16 cellular contexts compared by ENCODE assay signal in genomic region chr18:10798727-10799435, GRCh38.
DNase-seq lines count a peak whose midpoint lies in the region; ATAC-seq and TF ChIP-seq lines count a peak whose summit lies in the region.
"Had no signal": no experiment of that assay in that cellular context is flagged by ENCODE, and none has a peak within 500 bp of the region (broad histone marks: within the 10 kb centered on the region; RNA-seq: fewer than 3 reads in every experiment).

No MANE protein-coding gene starts in this region.

- peaks cover 10% of the 10 kb centered on the region for H3K4me1 ChIP-seq in ACC112 (ENCODE audit: control insufficient read depth, insufficient read depth, low read length, unreplicated experiment)
- H3K4me1 ChIP-seq in CD8-positive, alpha-beta T cell (ENCODE audit: insufficient read depth, low read length): no peaks in the 10 kb centered on the region

- no peaks in the 10 kb centered on the region for H3K27me3 ChIP-seq in ACC112 (ENCODE audit: insufficient read depth, low read length)
- no peaks in the 10 kb centered on the region for H3K27me3 ChIP-seq in kidney epithelial cell (ENCODE audit: control insufficient read depth, insufficient read depth, low read length)
- H3K27me3 ChIP-seq in CD8-positive, alpha-beta T cell (ENCODE audit: insufficient read depth, low read length): no peaks in the 10 kb centered on the region
- H3K27me3 ChIP-seq: MG63 had no signal

- no peaks in the 10 kb centered on the region; the same call in 1 of the 2 replicates for H3K36me3 Mint-ChIP-seq in WTC11
- no peaks in the 10 kb centered on the region for H3K36me3 Mint-ChIP-seq in CD8-positive, alpha-beta T cell
- H3K36me3 Mint-ChIP-seq: activated naive CD8-positive, alpha-beta T cell treated with anti-CD3 and anti-CD28 coated beads for 36 hours; natural killer cell treated with Interleukin-12 subunit alpha and Interleukin-12 subunit beta and Interleukin-15 and Interleukin-18, amount 100 ng/mL, for 72 hours had no signal

- peak overlapping the region; percentile 17 for H2AFZ ChIP-seq in ACC112 (ENCODE audit: low read length, unreplicated experiment)

- peaks cover 35% of the 10 kb centered on the region for H3K4me1 Mint-ChIP-seq in WTC11
- H3K4me1 Mint-ChIP-seq in CD8-positive, alpha-beta T cell (ENCODE audit: low read depth): no peaks in the 10 kb centered on the region
- H3K4me1 Mint-ChIP-seq: activated CD4-positive, alpha-beta memory T cell treated with anti-CD3 and anti-CD28 coated beads, Interleukin-2, amount 10 ng/mL, durations not matched to agents 7 days and 5 days; activated naive CD8-positive, alpha-beta T cell treated with anti-CD3 and anti-CD28 coated beads for 36 hours had no signal

- no peaks in the 10 kb centered on the region for H3K27me3 Mint-ChIP-seq in WTC11 (ENCODE audit: low read depth)
- H3K27me3 Mint-ChIP-seq in CD8-positive, alpha-beta T cell (ENCODE audit: low read depth): peaks cover 2% of the 10 kb centered on the region

- CTCF ChIA-PET in WTC11 (lab: Charles Lee): interaction anchor here (0.8 to 2.9 kb wide), 4 partner anchors 11 to 355 kb away, joined by 3 to 11 read pairs (median 4); no protein-coding TSS in a partner anchor
- CTCF ChIA-PET in CD8-positive, alpha-beta T cell (lab: Charles Lee): no interaction called here

- no peak overlapping the region for H3K27ac ChIP-seq in ACC112 (ENCODE audit: low read depth, low read length)
- no peak overlapping the region for H3K27ac ChIP-seq in CD8-positive, alpha-beta T cell (ENCODE audit: low read depth, low read length)

- H3K36me3 ChIP-seq in ACC112 (ENCODE audit: insufficient read depth, low read length) (no peaks in the 10 kb centered on the region), kidney epithelial cell (ENCODE audit: control insufficient read depth, insufficient read depth, low read length) (no peaks in the 10 kb centered on the region)
- no peaks in the 10 kb centered on the region for H3K36me3 ChIP-seq in CD8-positive, alpha-beta T cell (ENCODE audit: insufficient read depth, low read length)

- DNase-seq in HPDE6-E6E7 (ENCODE audit: extremely low spot score) (peak; percentile 11), WTC11 (ENCODE audit: low spot score) (no peak), kidney epithelial cell (ENCODE audit: low read depth) (peak; percentile 14), inferior parietal cortex (ENCODE audit: extremely low spot score) (no peak), mesenteric fat pad (ENCODE audit: low spot score) (no peak)
- no peak for DNase-seq in CD8-positive, alpha-beta T cell
- DNase-seq: activated CD4-positive, alpha-beta memory T cell treated with anti-CD3 and anti-CD28 coated beads, Interleukin-2, amount 10 ng/mL, durations not matched to agents 7 days and 5 days; activated naive CD8-positive, alpha-beta T cell treated with anti-CD3 and anti-CD28 coated beads for 36 hours; effector CD8-positive, alpha-beta T cell; H7; MG63; NCI-H524 treated with DMSO at 0.1 percent for 48 hours; stimulated activated naive CD4-positive, alpha-beta T cell treated with Interleukin-2 at 50 U/mL for 16 hours had no signal

- H3K79me2 ChIP-seq in ACC112 (ENCODE audit: control insufficient read depth, insufficient read depth, low read length, unreplicated experiment): no peaks in the 10 kb centered on the region

- POLR2A ChIA-PET in WTC11 (lab: Charles Lee): interaction anchor here (0.6 kb wide), 1 partner anchor 77 kb away, joined by 3 read pairs; no protein-coding TSS in a partner anchor
- POLR2A ChIA-PET in CD8-positive, alpha-beta T cell (lab: Charles Lee): no interaction called here

- 0 out of 2 replicates have a peak overlapping the region, but pooled peaks have one; percentile 68 for H3K27ac Mint-ChIP-seq in WTC11
- no peak overlapping the region for H3K27ac Mint-ChIP-seq in CD8-positive, alpha-beta T cell
- H3K27ac Mint-ChIP-seq: activated CD4-positive, alpha-beta memory T cell treated with anti-CD3 and anti-CD28 coated beads, Interleukin-2, amount 10 ng/mL, durations not matched to agents 7 days and 5 days; activated naive CD8-positive, alpha-beta T cell treated with anti-CD3 and anti-CD28 coated beads for 36 hours; natural killer cell treated with Interleukin-12 subunit alpha and Interleukin-12 subunit beta and Interleukin-15 and Interleukin-18, amount 100 ng/mL, for 72 hours had no signal

- no peaks in the 10 kb centered on the region for H3K9me3 ChIP-seq in CD8-positive, alpha-beta T cell (ENCODE audit: low read length)
- H3K9me3 ChIP-seq: MG63 had no signal

- TF ChIP-seq CTCF in WTC11 (IDR thresholded peaks at IDR 0.05) (no peak), kidney epithelial cell (IDR thresholded peaks at IDR 0.05; ENCODE audit: insufficient read depth, low read length, poor library complexity, severe bottlenecking) (no peak)
- TF ChIP-seq CTCF in CD8-positive, alpha-beta T cell (IDR thresholded peaks at IDR 0.05): no peak

- H3K4me3 ChIP-seq in ACC112 (ENCODE audit: low read depth, low read length): peak overlapping the region; percentile 51
- H3K4me3 ChIP-seq in kidney epithelial cell (ENCODE audit: low read depth, low read length): no peak overlapping the region
- H3K4me3 ChIP-seq in CD8-positive, alpha-beta T cell (ENCODE audit: low read depth, low read length): no peak overlapping the region
- H3K4me3 ChIP-seq: MG63 had no signal

- intact Hi-C loops in CD8-positive, alpha-beta T cell (cut with DNase I, micrococcal nuclease): no loop called here

- no peaks in the 10 kb centered on the region for H3K9me3 Mint-ChIP-seq in WTC11
- H3K9me3 Mint-ChIP-seq in CD8-positive, alpha-beta T cell: no peaks in the 10 kb centered on the region
- H3K9me3 Mint-ChIP-seq: activated CD4-positive, alpha-beta memory T cell treated with anti-CD3 and anti-CD28 coated beads, Interleukin-2, amount 10 ng/mL, durations not matched to agents 7 days and 5 days; activated naive CD8-positive, alpha-beta T cell treated with anti-CD3 and anti-CD28 coated beads for 36 hours; natural killer cell treated with Interleukin-12 subunit alpha and Interleukin-12 subunit beta and Interleukin-15 and Interleukin-18, amount 100 ng/mL, for 72 hours had no signal

- peak; percentile 50 for ATAC-seq in WTC11
- ATAC-seq in CD8-positive, alpha-beta T cell: no peak
- ATAC-seq in GM18909 (IDR thresholded peaks at IDR 0.05; ENCODE audit: poor library complexity, unreplicated experiment): no peak

- no peak overlapping the region for H3K4me3 Mint-ChIP-seq in WTC11
- H3K4me3 Mint-ChIP-seq in CD8-positive, alpha-beta T cell: no peak overlapping the region
- H3K4me3 Mint-ChIP-seq: activated CD4-positive, alpha-beta memory T cell treated with anti-CD3 and anti-CD28 coated beads, Interleukin-2, amount 10 ng/mL, durations not matched to agents 7 days and 5 days; activated naive CD8-positive, alpha-beta T cell treated with anti-CD3 and anti-CD28 coated beads for 36 hours; natural killer cell treated with Interleukin-12 subunit alpha and Interleukin-12 subunit beta and Interleukin-15 and Interleukin-18, amount 100 ng/mL, for 72 hours had no signal

TF ChIP-seq in WTC11, 78 proteins besides CTCF, POLR2A, EP300 and RAD21 (continues in another document):
- TF ChIP-seq ZBTB21 (CRISPR knock-in tag; IDR thresholded peaks at IDR 0.05; ENCODE audit: borderline replicate concordance): no peak
- TF ChIP-seq MYBL2 (CRISPR knock-in tag; IDR thresholded peaks at IDR 0.05): no peak
- no peak for TF ChIP-seq ZNF512 (CRISPR knock-in tag; IDR thresholded peaks at IDR 0.05; ENCODE audit: borderline replicate concordance)
- no peak for TF ChIP-seq ZNF423 (CRISPR knock-in tag; IDR thresholded peaks at IDR 0.05)
- no peak for TF ChIP-seq NR2C2 (CRISPR knock-in tag; IDR thresholded peaks at IDR 0.05)
- no peak for TF ChIP-seq ELF4 (CRISPR knock-in tag; IDR thresholded peaks at IDR 0.05; ENCODE audit: low read depth)
- no peak for TF ChIP-seq ZNF425 (CRISPR knock-in tag; conservative IDR thresholded peaks at IDR 0.05)
- TF ChIP-seq ZNF671 (CRISPR knock-in tag; IDR thresholded peaks at IDR 0.05): no peak
- TF ChIP-seq CREM (CRISPR knock-in tag; IDR thresholded peaks at IDR 0.05): no peak

Comparison
In these comparisons a context has a peak if more than half of its experiments do, and no peak if none do; other contexts are left out.
1. DNase-seq: peak in HPDE6-E6E7 (single experiment) and kidney epithelial cell (single experiment); none in WTC11 (single experiment), inferior parietal cortex (single experiment), mesenteric fat pad (single experiment) and CD8-positive, alpha-beta T cell (0 of 7).